ENCODE assay signal across 1 cellular context in genomic region chr12:50039151-50039835, GRCh38.
TF ChIP-seq lines count a peak whose summit lies in the region.

No MANE protein-coding gene starts in this region.

TF ChIP-seq in HepG2, 621 proteins besides CTCF, POLR2A, EP300 and RAD21 (continued from another document and continues in another):
- no peak for TF ChIP-seq ZNF318 (CRISPR knock-in tag; IDR thresholded peaks at IDR 0.05)
- TF ChIP-seq ZNF772 (CRISPR knock-in tag; IDR thresholded peaks at IDR 0.05), result no peak
- no peak for TF ChIP-seq ZC3H13 (CRISPR knock-in tag; IDR thresholded peaks at IDR 0.05)
- TF ChIP-seq, protein P1, sequence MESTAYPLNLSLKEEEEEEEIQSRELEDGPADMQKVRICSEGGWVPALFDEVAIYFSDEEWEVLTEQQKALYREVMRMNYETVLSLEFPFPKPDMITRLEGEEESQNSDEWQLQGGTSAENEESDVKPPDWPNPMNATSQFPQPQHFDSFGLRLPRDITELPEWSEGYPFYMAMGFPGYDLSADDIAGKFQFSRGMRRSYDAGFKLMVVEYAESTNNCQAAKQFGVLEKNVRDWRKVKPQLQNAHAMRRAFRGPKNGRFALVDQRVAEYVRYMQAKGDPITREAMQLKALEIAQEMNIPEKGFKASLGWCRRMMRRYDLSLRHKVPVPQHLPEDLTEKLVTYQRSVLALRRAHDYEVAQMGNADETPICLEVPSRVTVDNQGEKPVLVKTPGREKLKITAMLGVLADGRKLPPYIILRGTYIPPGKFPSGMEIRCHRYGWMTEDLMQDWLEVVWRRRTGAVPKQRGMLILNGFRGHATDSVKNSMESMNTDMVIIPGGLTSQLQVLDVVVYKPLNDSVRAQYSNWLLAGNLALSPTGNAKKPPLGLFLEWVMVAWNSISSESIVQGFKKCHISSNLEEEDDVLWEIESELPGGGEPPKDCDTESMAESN (CRISPR knock-in tag; conservative IDR thresholded peaks at IDR 0.05), result no peak
- no peak for TF ChIP-seq MIER3 (CRISPR knock-in tag; IDR thresholded peaks at IDR 0.05; ENCODE audit: borderline replicate concordance)
- TF ChIP-seq MBNL3 (CRISPR knock-in tag; conservative IDR thresholded peaks at IDR 0.05), result no peak
- TF ChIP-seq TAF1 (CRISPR knock-in tag; IDR thresholded peaks at IDR 0.05), result no peak
- TF ChIP-seq SP4 (CRISPR knock-in tag; IDR thresholded peaks at IDR 0.05), result no peak
- TF ChIP-seq TBX3 (IDR thresholded peaks at IDR 0.05; ENCODE audit: borderline replicate concordance), result no peak
- TF ChIP-seq THAP11 (CRISPR knock-in tag; IDR thresholded peaks at IDR 0.05), result no peak
- no peak for TF ChIP-seq ZNF816 (CRISPR knock-in tag; IDR thresholded peaks at IDR 0.05; ENCODE audit: borderline replicate concordance)
- no peak for TF ChIP-seq ZBTB33 (CRISPR knock-in tag; IDR thresholded peaks at IDR 0.05)
- TF ChIP-seq ZNF331 (CRISPR knock-in tag; IDR thresholded peaks at IDR 0.05), result 0 out of 2 replicates have a peak, but pooled peaks have one; percentile 26
- TF ChIP-seq NFKBIZ (CRISPR knock-in tag; IDR thresholded peaks at IDR 0.05), result no peak
- TF ChIP-seq XRCC5 (optimal IDR thresholded peaks at IDR 0.05; ENCODE audit: low read length), result peak; percentile 82
- no peak for TF ChIP-seq CC2D1A (CRISPR knock-in tag; IDR thresholded peaks at IDR 0.05)
- no peak for TF ChIP-seq MTA1 (CRISPR knock-in tag; IDR thresholded peaks at IDR 0.05; ENCODE audit: borderline replicate concordance)
- TF ChIP-seq EED (CRISPR knock-in tag; IDR thresholded peaks at IDR 0.05), result no peak
- no peak for TF ChIP-seq AHR (CRISPR knock-in tag; IDR thresholded peaks at IDR 0.05)
- no peak for TF ChIP-seq ARID4A (CRISPR knock-in tag; IDR thresholded peaks at IDR 0.05; ENCODE audit: borderline replicate concordance)
- no peak for TF ChIP-seq KAT7 (CRISPR knock-in tag; IDR thresholded peaks at IDR 0.05; ENCODE audit: borderline replicate concordance)
- TF ChIP-seq, protein P2, sequence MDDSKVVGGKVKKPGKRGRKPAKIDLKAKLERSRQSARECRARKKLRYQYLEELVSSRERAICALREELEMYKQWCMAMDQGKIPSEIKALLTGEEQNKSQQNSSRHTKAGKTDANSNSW (CRISPR knock-in tag; IDR thresholded peaks at IDR 0.05; ENCODE audit: borderline replicate concordance), result no peak
- TF ChIP-seq FOXJ3 (CRISPR knock-in tag; IDR thresholded peaks at IDR 0.05; ENCODE audit: borderline replicate concordance), result 0 out of 2 replicates have a peak, but pooled peaks have one; percentile 17
- no peak for TF ChIP-seq ZMAT3 (CRISPR knock-in tag; conservative IDR thresholded peaks at IDR 0.05)
- no peak for TF ChIP-seq ONECUT2 (CRISPR knock-in tag; IDR thresholded peaks at IDR 0.05)
- no peak for TF ChIP-seq ZNF451 (CRISPR knock-in tag; IDR thresholded peaks at IDR 0.05)
- TF ChIP-seq GATAD2A (CRISPR knock-in tag; IDR thresholded peaks at IDR 0.05), result no peak
- no peak for TF ChIP-seq CREM (IDR thresholded peaks at IDR 0.05)
- TF ChIP-seq CREM (CRISPR knock-in tag; IDR thresholded peaks at IDR 0.05), result no peak
- no peak for TF ChIP-seq ZNF598 (CRISPR knock-in tag; IDR thresholded peaks at IDR 0.05; ENCODE audit: borderline replicate concordance)
- TF ChIP-seq, protein P3, sequence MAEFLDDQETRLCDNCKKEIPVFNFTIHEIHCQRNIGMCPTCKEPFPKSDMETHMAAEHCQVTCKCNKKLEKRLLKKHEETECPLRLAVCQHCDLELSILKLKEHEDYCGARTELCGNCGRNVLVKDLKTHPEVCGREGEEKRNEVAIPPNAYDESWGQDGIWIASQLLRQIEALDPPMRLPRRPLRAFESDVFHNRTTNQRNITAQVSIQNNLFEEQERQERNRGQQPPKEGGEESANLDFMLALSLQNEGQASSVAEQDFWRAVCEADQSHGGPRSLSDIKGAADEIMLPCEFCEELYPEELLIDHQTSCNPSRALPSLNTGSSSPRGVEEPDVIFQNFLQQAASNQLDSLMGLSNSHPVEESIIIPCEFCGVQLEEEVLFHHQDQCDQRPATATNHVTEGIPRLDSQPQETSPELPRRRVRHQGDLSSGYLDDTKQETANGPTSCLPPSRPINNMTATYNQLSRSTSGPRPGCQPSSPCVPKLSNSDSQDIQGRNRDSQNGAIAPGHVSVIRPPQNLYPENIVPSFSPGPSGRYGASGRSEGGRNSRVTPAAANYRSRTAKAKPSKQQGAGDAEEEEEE (CRISPR knock-in tag; IDR thresholded peaks at IDR 0.05; ENCODE audit: borderline replicate concordance), result no peak
- TF ChIP-seq TIGD3 (CRISPR knock-in tag; IDR thresholded peaks at IDR 0.05; ENCODE audit: borderline replicate concordance), result no peak
- TF ChIP-seq SAFB2 (CRISPR knock-in tag; IDR thresholded peaks at IDR 0.05; ENCODE audit: borderline replicate concordance, low read depth), result no peak
- no peak for TF ChIP-seq GABPA (IDR thresholded peaks at IDR 0.05; ENCODE audit: low read depth, low read length)
- no peak for TF ChIP-seq GABPA (CRISPR knock-in tag; IDR thresholded peaks at IDR 0.05; ENCODE audit: low read depth)
- TF ChIP-seq MEIS2 (CRISPR knock-in tag; IDR thresholded peaks at IDR 0.05), result no peak
- TF ChIP-seq MLLT10 (CRISPR knock-in tag; IDR thresholded peaks at IDR 0.05), result no peak
- TF ChIP-seq ZNF224 (CRISPR knock-in tag; IDR thresholded peaks at IDR 0.05), result no peak
- TF ChIP-seq PAWR (CRISPR knock-in tag; IDR thresholded peaks at IDR 0.05; ENCODE audit: borderline replicate concordance), result no peak
- no peak for TF ChIP-seq MATR3 (CRISPR knock-in tag; IDR thresholded peaks at IDR 0.05)
- no peak for TF ChIP-seq ZNF235 (CRISPR knock-in tag; IDR thresholded peaks at IDR 0.05; ENCODE audit: borderline replicate concordance)
- TF ChIP-seq TBP (CRISPR knock-in tag; IDR thresholded peaks at IDR 0.05), result no peak
